ENCODE assay signal across 8 cellular contexts in the genomic region with DNA sequence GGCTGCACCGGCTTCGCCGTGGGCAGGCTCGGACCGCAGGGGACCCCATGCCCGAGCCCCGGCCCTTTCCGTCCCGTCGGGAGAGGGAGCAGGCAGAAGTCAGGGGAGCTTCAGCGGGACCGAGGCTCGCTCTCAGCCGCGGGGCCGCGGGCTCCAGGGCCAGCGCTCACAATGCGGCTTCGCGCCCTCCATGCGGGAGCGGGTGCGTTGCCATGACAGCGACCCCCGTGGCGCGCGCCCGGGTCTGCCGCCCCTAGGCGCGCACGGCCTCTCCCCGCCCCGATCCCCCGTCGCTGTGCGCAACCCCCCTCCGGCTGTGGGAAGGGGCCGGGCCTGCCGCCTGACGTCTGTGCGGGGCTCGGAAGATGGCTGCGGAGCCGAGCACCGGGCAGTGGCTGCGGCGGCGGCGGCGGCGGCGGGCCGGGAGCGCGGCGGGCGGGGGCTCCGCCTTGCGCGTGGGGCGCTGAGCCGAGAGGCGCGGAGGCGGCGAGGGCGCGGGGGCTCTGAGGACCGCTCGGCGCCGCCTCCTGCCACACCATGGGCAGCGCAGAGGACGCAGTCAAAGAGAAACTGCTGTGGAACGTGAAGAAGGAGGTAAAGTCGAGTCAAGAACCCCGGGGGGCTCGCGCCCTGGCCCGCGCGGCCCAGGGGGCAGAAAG. TPM values are rescaled to one million over a fixed set of nuclear protein-coding genes. Genes with fewer than 3 reads are reported as not detected.
DNase-seq lines count a peak whose midpoint lies in the region; ATAC-seq and TF ChIP-seq lines count a peak whose summit lies in the region.

A gene with protein sequence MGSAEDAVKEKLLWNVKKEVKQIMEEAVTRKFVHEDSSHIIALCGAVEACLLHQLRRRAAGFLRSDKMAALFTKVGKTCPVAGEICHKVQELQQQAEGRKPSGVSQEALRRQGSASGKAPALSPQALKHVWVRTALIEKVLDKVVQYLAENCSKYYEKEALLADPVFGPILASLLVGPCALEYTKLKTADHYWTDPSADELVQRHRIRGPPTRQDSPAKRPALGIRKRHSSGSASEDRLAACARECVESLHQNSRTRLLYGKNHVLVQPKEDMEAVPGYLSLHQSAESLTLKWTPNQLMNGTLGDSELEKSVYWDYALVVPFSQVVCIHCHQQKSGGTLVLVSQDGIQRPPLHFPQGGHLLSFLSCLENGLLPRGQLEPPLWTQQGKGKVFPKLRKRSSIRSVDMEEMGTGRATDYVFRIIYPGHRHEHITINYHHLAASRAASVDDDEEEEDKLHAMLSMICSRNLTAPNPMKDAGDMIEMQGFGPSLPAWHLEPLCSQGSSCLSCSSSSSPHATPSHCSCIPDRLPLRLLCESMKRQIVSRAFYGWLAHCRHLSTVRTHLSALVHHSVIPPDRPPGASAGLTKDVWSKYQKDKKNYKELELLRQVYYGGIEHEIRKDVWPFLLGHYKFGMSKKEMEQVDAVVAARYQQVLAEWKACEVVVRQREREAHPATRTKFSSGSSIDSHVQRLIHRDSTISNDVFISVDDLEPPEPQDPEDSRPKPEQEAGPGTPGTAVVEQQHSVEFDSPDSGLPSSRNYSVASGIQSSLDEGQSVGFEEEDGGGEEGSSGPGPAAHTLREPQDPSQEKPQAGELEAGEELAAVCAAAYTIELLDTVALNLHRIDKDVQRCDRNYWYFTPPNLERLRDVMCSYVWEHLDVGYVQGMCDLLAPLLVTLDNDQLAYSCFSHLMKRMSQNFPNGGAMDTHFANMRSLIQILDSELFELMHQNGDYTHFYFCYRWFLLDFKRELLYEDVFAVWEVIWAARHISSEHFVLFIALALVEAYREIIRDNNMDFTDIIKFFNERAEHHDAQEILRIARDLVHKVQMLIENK (plus strand): TSS at position 350 of the 659 bp plus-strand sequence. CDS start 188 bp downstream, at position 538.

- DNase-seq in DMS79 (lab: John Stamatoyannopoulos, UW) = peak; percentile 20
- DNase-seq in NOMO-1 treated with DMSO at 0.1 percent for 48 hours (lab: John Stamatoyannopoulos, UW; ENCODE audit: unreplicated experiment) = peak; percentile 49
- DNase-seq in activated T-cell treated with anti-CD3 and anti-CD28 coated beads for 48 hours (ENCODE audit: low read depth) = peak; percentile 61
- peak; percentile 41 for DNase-seq in epithelial cell of esophagus (ENCODE audit: low read depth)
- no peak for DNase-seq in mucosa of gallbladder (ENCODE audit: low spot score)
- DNase-seq in stimulated activated CD8-positive, alpha-beta memory T cell treated with anti-CD3 and anti-CD28 coated beads, Interleukin-4, amount 100 ng/mL, for 48 hours = peak; percentile 76
- no peak for DNase-seq in NK-92 treated with Interleukin-12 subunit alpha and Interleukin-12 subunit beta, amount 100 ng/mL, for 24 hours (lab: John Stamatoyannopoulos, UW)

- peak; percentile 37 for ATAC-seq in HG02642 (IDR thresholded peaks at IDR 0.05; ENCODE audit: poor library complexity, unreplicated experiment)

- TF ChIP-seq CTCF in epithelial cell of esophagus (IDR thresholded peaks at IDR 0.05; ENCODE audit: insufficient read depth, low read depth, low read length, missing control alignments) = no peak

- peak within 1 kb of the TSS; percentile 99 for H3K4me3 ChIP-seq in epithelial cell of esophagus (ENCODE audit: low read length)

RNA-seq across cellular contexts. Expression of the gene that starts here (rescaled TPM):
- total RNA-seq in mucosa of gallbladder = 69.8 TPM

Comparison
In these comparisons a context has a peak if more than half of its experiments do, and no peak if none do; other contexts are left out.
1. DNase-seq: peak in DMS79 (single experiment), NOMO-1 treated with DMSO at 0.1 percent for 48 hours (single experiment), activated T-cell treated with anti-CD3 and anti-CD28 coated beads for 48 hours (single experiment), epithelial cell of esophagus (single experiment) and stimulated activated CD8-positive, alpha-beta memory T cell treated with anti-CD3 and anti-CD28 coated beads, Interleukin-4, amount 100 ng/mL, for 48 hours (single experiment); none in mucosa of gallbladder (single experiment) and NK-92 treated with Interleukin-12 subunit alpha and Interleukin-12 subunit beta, amount 100 ng/mL, for 24 hours (single experiment).